Comparison of ENCODE assay signal across 26 cellular contexts in the genomic region with DNA sequence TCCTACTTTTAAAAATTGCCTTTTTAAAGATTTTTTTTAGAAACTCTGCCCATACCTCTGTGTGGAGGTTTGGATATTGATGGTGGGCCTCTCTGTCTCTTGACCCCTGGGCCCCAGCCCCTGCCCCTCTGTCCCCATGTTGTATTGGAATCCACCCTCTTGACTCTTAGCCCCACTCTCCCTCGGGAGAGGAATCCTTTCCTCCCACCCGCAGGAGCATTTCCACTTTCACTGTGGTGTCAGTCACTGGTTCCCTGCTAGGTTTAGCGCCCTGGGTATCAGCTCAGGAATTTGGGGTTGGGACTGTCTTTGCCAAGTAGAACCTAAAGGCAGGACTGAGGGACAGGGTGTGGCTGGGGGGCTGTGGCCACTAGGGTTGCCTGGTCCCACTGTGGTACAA. TPM values are rescaled to one million over a fixed set of nuclear protein-coding genes. Genes with fewer than 3 reads are reported as not detected.
A peak's percentile ranks its signal among the peaks of the same experiment; 100 is the strongest.
DNase-seq lines count a peak whose midpoint lies in the region; TF ChIP-seq lines count a peak whose summit lies in the region.
"Had no signal": no experiment of that assay in that cellular context is flagged by ENCODE, and none has a peak within 500 bp of the region (broad histone marks: within the 10 kb centered on the region; RNA-seq: fewer than 3 reads in every experiment).

No MANE protein-coding gene starts in this region.

- H3K9ac ChIP-seq in subcutaneous abdominal adipose tissue (ENCODE audit: low read length in 5 of 5): no peak overlapping the region

- 86% methylated on average over 3 of the region's 3 CpGs for WGBS in suprapubic skin

- no peak for TF ChIP-seq CTCF in dorsolateral prefrontal cortex (IDR thresholded peaks at IDR 0.05 in 54 of 56, conservative IDR thresholded peaks at IDR 0.05 in 2 of 56; ENCODE audit: low read depth in 1 of 56, partially characterized antibody in 56 of 56)
- no peak for TF ChIP-seq CTCF in neutrophil (IDR thresholded peaks at IDR 0.05)
- no peak for TF ChIP-seq CTCF in suprapubic skin (IDR thresholded peaks at IDR 0.05)

- TF ChIP-seq EP300 in suprapubic skin (IDR thresholded peaks at IDR 0.05): no peak

- H3K27me3 ChIP-seq in dorsolateral prefrontal cortex (no peaks in the 10 kb centered on the region), neutrophil (no peaks in the 10 kb centered on the region), subcutaneous abdominal adipose tissue (ENCODE audit: control insufficient read depth in 5 of 5, insufficient read depth in 4 of 5, low read length in 5 of 5) (no peaks in the 10 kb centered on the region), suprapubic skin (no peaks in the 10 kb centered on the region)
- H3K27me3 ChIP-seq: body of pancreas, ovary had no signal

- intact Hi-C loops in dorsolateral prefrontal cortex (cut with DNase I): no loop called here

- peak overlapping the region; percentile 41 for H3K27ac Mint-ChIP-seq in T-helper 2 cell treated with Interferon-gamma antibody and Interleukin-4, amounts not matched to agents 5 μg/mL and 100 μg/mL, for 36 hours
- H3K27ac Mint-ChIP-seq: activated B cell treated with CpG ODN at 0.5 μM for 24 hours; activated T-cell treated with anti-CD3 and anti-CD28 coated beads, Interleukin-2, amount 50 U/mL, for 72 hours; GM23338 had no signal

- H3K9me3 ChIP-seq in neutrophil (peaks cover 4% of the 10 kb centered on the region), subcutaneous abdominal adipose tissue (ENCODE audit: control insufficient read depth in 5 of 5, low read length in 5 of 5) (no peaks in the 10 kb centered on the region), suprapubic skin (no peaks in the 10 kb centered on the region)
- H3K9me3 ChIP-seq: body of pancreas, ovary had no signal

- H3K9me3 Mint-ChIP-seq in T-helper 2 cell treated with Interferon-gamma antibody and Interleukin-4, amounts not matched to agents 5 μg/mL and 100 μg/mL, for 36 hours: no peaks in the 10 kb centered on the region
- H3K9me3 Mint-ChIP-seq: activated B cell treated with CpG ODN at 0.5 μM for 24 hours; activated T-cell treated with anti-CD3 and anti-CD28 coated beads, Interleukin-2, amount 50 U/mL, for 72 hours; GM23338; naive thymus-derived CD8-positive, alpha-beta T cell had no signal

- H3K36me3 Mint-ChIP-seq in T-helper 2 cell treated with Interferon-gamma antibody and Interleukin-4, amounts not matched to agents 5 μg/mL and 100 μg/mL, for 36 hours (ENCODE audit: low read depth): peaks cover 39% of the 10 kb centered on the region

- peak overlapping the region in 45 of 59 donors; percentile 8 to 88 (median 74) for H3K27ac ChIP-seq in dorsolateral prefrontal cortex
- H3K27ac ChIP-seq in neutrophil: peak overlapping the region; percentile 39
- H3K27ac ChIP-seq in subcutaneous abdominal adipose tissue (ENCODE audit: low read depth, low read length): peak overlapping the region; percentile 76
- no peak overlapping the region for H3K27ac ChIP-seq in suprapubic skin
- H3K27ac ChIP-seq: 22Rv1, body of pancreas, ovary had no signal

- peaks cover 14% of the 10 kb centered on the region for H3K4me1 Mint-ChIP-seq in T-helper 2 cell treated with Interferon-gamma antibody and Interleukin-4, amounts not matched to agents 5 μg/mL and 100 μg/mL, for 36 hours (ENCODE audit: low read depth)

- H3K4me3 ChIP-seq in dorsolateral prefrontal cortex: peak overlapping the region in 2 of 59 donors; percentile 34 to 44
- no peak overlapping the region for H3K4me3 ChIP-seq in neutrophil (ENCODE audit: low read depth in 1 of 2, low read length in 1 of 2)
- no peak overlapping the region for H3K4me3 ChIP-seq in subcutaneous abdominal adipose tissue (ENCODE audit: low read depth in 1 of 5, low read length in 5 of 5)
- no peak overlapping the region for H3K4me3 ChIP-seq in suprapubic skin
- H3K4me3 ChIP-seq: body of pancreas, GM23338, K562, lung, ovary, smooth muscle cell had no signal

- TF ChIP-seq POLR2A in suprapubic skin (IDR thresholded peaks at IDR 0.05): no peak

- peaks cover 50% of the 10 kb centered on the region for H3K36me3 ChIP-seq in neutrophil
- H3K36me3 ChIP-seq in subcutaneous abdominal adipose tissue (ENCODE audit: control insufficient read depth in 5 of 5, insufficient read depth in 5 of 5, low read length in 5 of 5): peaks cover 5 to 76% (median 62%) of the 10 kb centered on the region in 5 donors
- peaks cover 45% of the 10 kb centered on the region for H3K36me3 ChIP-seq in suprapubic skin
- H3K36me3 ChIP-seq: ovary had no signal

- H3K4me3 Mint-ChIP-seq in T-helper 2 cell treated with Interferon-gamma antibody and Interleukin-4, amounts not matched to agents 5 μg/mL and 100 μg/mL, for 36 hours: no peak overlapping the region
- H3K4me3 Mint-ChIP-seq: activated B cell treated with CpG ODN at 0.5 μM for 24 hours; activated T-cell treated with anti-CD3 and anti-CD28 coated beads, Interleukin-2, amount 50 U/mL, for 72 hours; GM23338; naive thymus-derived CD8-positive, alpha-beta T cell had no signal

- DNase-seq in T-helper 2 cell treated with Interferon-gamma antibody and Interleukin-4, amounts not matched to agents 5 μg/mL and 100 μg/mL, for 36 hours (ENCODE audit: low spot score): no peak
- DNase-seq in T-helper 2 cell: no peak
- no peak for DNase-seq in dorsolateral prefrontal cortex
- DNase-seq in superior temporal gyrus (ENCODE audit: extremely low spot score): no peak
- DNase-seq in OCI-M1 (lab: John Stamatoyannopoulos, UW): no peak
- no peak for DNase-seq in suprapubic skin (ENCODE audit: low spot score in 2 of 2)
- DNase-seq: activated B cell treated with CpG ODN at 0.5 μM for 24 hours; activated CD4-positive, alpha-beta T cell treated with anti-CD3 and anti-CD28 coated beads, Interleukin-2, amount 50 U/mL, for 1 hour; activated naive CD4-positive, alpha-beta T cell treated with Interleukin-2 at 50 U/mL for 16 hours; activated T-cell treated with anti-CD3 and anti-CD28 coated beads, Interleukin-2, amount 50 U/mL, for 72 hours; body of pancreas; cerebellar nuclear complex; naive thymus-derived CD8-positive, alpha-beta T cell; NCI-H1048; NCI-H2171 treated with DMSO at 0.1 percent for 48 hours; NCI-H524; stimulated activated CD4-positive, alpha-beta T cell treated with anti-CD3 and anti-CD28 coated beads, Interleukin-2, amount 100 ng/mL, for 24 hours; T-helper 1 cell had no signal

- peaks cover 33 to 41% of the 10 kb centered on the region in 2 experiments for H3K4me1 ChIP-seq in neutrophil (ENCODE audit: control insufficient read depth in 1 of 2, insufficient read depth in 1 of 2, low read depth in 1 of 2, low read length in 1 of 2)
- H3K4me1 ChIP-seq in subcutaneous abdominal adipose tissue (ENCODE audit: control insufficient read depth in 5 of 5, insufficient read depth in 5 of 5, low read length in 5 of 5): peaks cover 6 to 66% (median 47%) of the 10 kb centered on the region in 5 donors
- H3K4me1 ChIP-seq in suprapubic skin: peaks cover 13% of the 10 kb centered on the region

- no peaks in the 10 kb centered on the region for H3K27me3 Mint-ChIP-seq in T-helper 2 cell treated with Interferon-gamma antibody and Interleukin-4, amounts not matched to agents 5 μg/mL and 100 μg/mL, for 36 hours (ENCODE audit: low read depth)
- H3K27me3 Mint-ChIP-seq: activated B cell treated with CpG ODN at 0.5 μM for 24 hours; naive thymus-derived CD8-positive, alpha-beta T cell had no signal

RNA-seq across cellular contexts. Expression of gene PFKFB3, which starts 10.1 kb away (rescaled TPM):
- total RNA-seq in dorsolateral prefrontal cortex (100 to 1,000 TPM in 97 of 120 experiments, 10 to 100 TPM in 23; 82.4 to 323 (median 122) TPM), suprapubic skin (100 to 1,000 TPM in 1 of 4 donors, 10 to 100 TPM in 3; 40.1 to 115 (median 52.2) TPM)
